In genomic region chr17:58498177-58498828, GRCh38 we compare ENCODE assay signal across 16 cellular contexts. TPM values are rescaled to one million over a fixed set of nuclear protein-coding genes. Genes with fewer than 3 reads are reported as not detected.
DNase-seq lines count a peak whose midpoint lies in the region; ATAC-seq and TF ChIP-seq lines count a peak whose summit lies in the region.
"Had no signal": no experiment of that assay in that cellular context is flagged by ENCODE, and none has a peak within 500 bp of the region (broad histone marks: within the 10 kb centered on the region; RNA-seq: fewer than 3 reads in every experiment).

No MANE protein-coding gene starts in this region.

- H3K36me3 ChIP-seq in Caco-2 (ENCODE audit: control insufficient read depth, insufficient read depth, low read length), result peaks cover 12% of the 10 kb centered on the region
- peaks cover 5 to 84% (median 19%) of the 10 kb centered on the region in 3 experiments for H3K36me3 ChIP-seq in naive thymus-derived CD4-positive, alpha-beta T cell (ENCODE audit: control insufficient read depth in 2 of 3, insufficient read depth in 3 of 3, low read length in 3 of 3)

- no peaks in the 10 kb centered on the region for H3K9me3 ChIP-seq in Caco-2
- H3K9me3 ChIP-seq in naive thymus-derived CD4-positive, alpha-beta T cell (ENCODE audit: control insufficient read depth in 2 of 3, low read length in 3 of 3), result no peaks in the 10 kb centered on the region
- H3K9me3 ChIP-seq: BLaER1 had no signal

- intact Hi-C loops in Caco-2 (cut with micrococcal nuclease; ENCODE audit: unreplicated experiment), result no loop called here
- intact Hi-C loops in naive thymus-derived CD4-positive, alpha-beta T cell (cut with micrococcal nuclease), result no loop called here

- H3K36me3 Mint-ChIP-seq in Caco-2 (ENCODE audit: insufficient read depth, unreplicated experiment), result peaks cover 82% of the 10 kb centered on the region
- peaks cover 67% of the 10 kb centered on the region for H3K36me3 Mint-ChIP-seq in effector memory CD8-positive, alpha-beta T cell (ENCODE audit: insufficient read depth)
- H3K36me3 Mint-ChIP-seq in naive thymus-derived CD4-positive, alpha-beta T cell, result peaks cover 20 to 52% (median 26%) of the 10 kb centered on the region in 5 donors

- peak overlapping the region; percentile 14 for H3K27ac Mint-ChIP-seq in Caco-2 (ENCODE audit: unreplicated experiment)
- H3K27ac Mint-ChIP-seq in effector memory CD8-positive, alpha-beta T cell, result peak overlapping the region; percentile 12 to 35
- peak overlapping the region in 5 of 9 donors; percentile 19 to 67 (median 32) for H3K27ac Mint-ChIP-seq in naive thymus-derived CD4-positive, alpha-beta T cell

- no peaks in the 10 kb centered on the region for H3K27me3 ChIP-seq in Caco-2 (replicated peaks; ENCODE audit: control insufficient read depth, insufficient read depth, low read length)
- H3K27me3 ChIP-seq in naive thymus-derived CD4-positive, alpha-beta T cell (ENCODE audit: control insufficient read depth in 2 of 2, insufficient read depth in 2 of 2, low read length in 2 of 2), result no peaks in the 10 kb centered on the region
- H3K27me3 ChIP-seq: BLaER1 had no signal

- BruUV-seq in Caco-2 (replicated peaks; lab: Mats Ljungman, UMichigan), result no TSS peak

- CTCF ChIA-PET in Caco-2 (lab: Charles Lee), result interaction anchor here (0.6 kb wide), 1 partner anchor 415 kb away, joined by 3 read pairs; no protein-coding TSS in a partner anchor
- CTCF ChIA-PET in naive thymus-derived CD4-positive, alpha-beta T cell (lab: Charles Lee), result no interaction called here

- H3K4me1 Mint-ChIP-seq in Caco-2 (ENCODE audit: low read depth, unreplicated experiment), result peaks cover 24% of the 10 kb centered on the region
- peaks cover 4 to 10% of the 10 kb centered on the region in 2 donors for H3K4me1 Mint-ChIP-seq in effector memory CD8-positive, alpha-beta T cell (ENCODE audit: low read depth in 2 of 2)
- H3K4me1 Mint-ChIP-seq in naive thymus-derived CD4-positive, alpha-beta T cell, result peaks cover 6 to 28% (median 14%) of the 10 kb centered on the region in 7 donors

- peak; percentile 9 for DNase-seq in DMS53 (lab: John Stamatoyannopoulos, UW)
- DNase-seq in DMS53 treated with DMSO at 0.1 percent for 48 hours (lab: John Stamatoyannopoulos, UW; ENCODE audit: unreplicated experiment), result no peak
- no peak for DNase-seq in Caco-2
- DNase-seq in effector memory CD8-positive, alpha-beta T cell, result no peak
- DNase-seq in naive thymus-derived CD4-positive, alpha-beta T cell, result no peak
- DNase-seq in SIG-M5 (lab: John Stamatoyannopoulos, UW), result no peak
- no peak for DNase-seq in activated CD4-positive, alpha-beta T cell treated with anti-CD3 and anti-CD28 coated beads for 1 hour
- no peak for DNase-seq in NOMO-1 (lab: John Stamatoyannopoulos, UW; ENCODE audit: unreplicated experiment in 2 of 2)
- DNase-seq: CD8-positive, alpha-beta memory T cell; DMS79; GM23248 had no signal

- no peak overlapping the region for H3K27ac ChIP-seq in naive thymus-derived CD4-positive, alpha-beta T cell (ENCODE audit: low read depth, low read length)
- H3K27ac ChIP-seq: 22Rv1, BLaER1, GM23248 had no signal

- no peaks in the 10 kb centered on the region for H3K27me3 Mint-ChIP-seq in Caco-2 (ENCODE audit: insufficient read depth, unreplicated experiment)
- H3K27me3 Mint-ChIP-seq in effector memory CD8-positive, alpha-beta T cell, result no peaks in the 10 kb centered on the region
- H3K27me3 Mint-ChIP-seq in naive thymus-derived CD4-positive, alpha-beta T cell, result no peaks in the 10 kb centered on the region
- H3K27me3 Mint-ChIP-seq: CD8-positive, alpha-beta memory T cell had no signal

- POLR2A ChIA-PET in Caco-2 (lab: Charles Lee), result interaction anchor here (0.6 to 0.7 kb wide), 3 partner anchors 17 to 205 kb away, joined by 3 to 8 read pairs (median 6); partner anchors contain the start of gene MTMR4
- POLR2A ChIA-PET in naive thymus-derived CD4-positive, alpha-beta T cell (lab: Charles Lee), result interaction anchor here (1.8 kb wide), 1 partner anchor 20 kb away, joined by 5 read pairs; no protein-coding TSS in a partner anchor

- no peak overlapping the region for H3K4me3 ChIP-seq in Caco-2 (ENCODE audit: low read depth, low read length)
- H3K4me3 ChIP-seq in naive thymus-derived CD4-positive, alpha-beta T cell (ENCODE audit: low read length), result no peak overlapping the region
- H3K4me3 ChIP-seq: BLaER1, GM12878, GM23248 had no signal

- peak overlapping the region; percentile 4 for H3K4me3 Mint-ChIP-seq in Caco-2 (ENCODE audit: unreplicated experiment)
- no peak overlapping the region for H3K4me3 Mint-ChIP-seq in effector memory CD8-positive, alpha-beta T cell
- H3K4me3 Mint-ChIP-seq in naive thymus-derived CD4-positive, alpha-beta T cell, result no peak overlapping the region
- H3K4me3 Mint-ChIP-seq: CD8-positive, alpha-beta memory T cell had no signal

- ATAC-seq in effector memory CD8-positive, alpha-beta T cell (replicated peaks), result no peak
- no peak for ATAC-seq in naive thymus-derived CD4-positive, alpha-beta T cell
- ATAC-seq: GM12878, HCT116 had no signal

- peaks cover 21% of the 10 kb centered on the region for H3K4me1 ChIP-seq in Caco-2
- H3K4me1 ChIP-seq in naive thymus-derived CD4-positive, alpha-beta T cell (ENCODE audit: control insufficient read depth in 2 of 2, insufficient read depth in 2 of 2, low read length in 2 of 2), result no peaks in the 10 kb centered on the region

- TF ChIP-seq CTCF in Caco-2 (IDR thresholded peaks at IDR 0.05; ENCODE audit: insufficient read depth in 1 of 2, low read depth in 1 of 2, low read length in 1 of 2, severe bottlenecking in 1 of 2, unreplicated experiment in 1 of 2), result no peak

- H3K9me3 Mint-ChIP-seq in Caco-2 (ENCODE audit: unreplicated experiment), result no peaks in the 10 kb centered on the region
- H3K9me3 Mint-ChIP-seq in effector memory CD8-positive, alpha-beta T cell, result no peaks in the 10 kb centered on the region
- peaks cover 0 to 3% (median 0%) of the 10 kb centered on the region in 11 donors for H3K9me3 Mint-ChIP-seq in naive thymus-derived CD4-positive, alpha-beta T cell
- H3K9me3 Mint-ChIP-seq: CD8-positive, alpha-beta memory T cell had no signal

RNA-seq across cellular contexts. Expression of gene HSF5, which starts 10.1 kb away (rescaled TPM):
- 0.98 and 1.1 TPM in 2 replicates for total RNA-seq in Caco-2 (2022)
- total RNA-seq in naive thymus-derived CD4-positive, alpha-beta T cell, result 1 to 10 TPM in 4 of 5 experiments, under 1 TPM in 1; 0.34 to 4.0 (median 3.1) TPM
- polyA plus RNA-seq in naive thymus-derived CD4-positive, alpha-beta T cell, result 1 to 10 TPM; 1.1 to 1.5 TPM
- total RNA-seq: G401, GM23248 had no signal
- polyA plus RNA-seq: GM23248 had no signal

RNA-seq across cellular contexts. Expression of gene MTMR4, which starts 16.1 kb away (rescaled TPM):
- total RNA-seq in Caco-2 (2022), result 62.6 and 73.6 TPM in 2 replicates
- total RNA-seq in naive thymus-derived CD4-positive, alpha-beta T cell, result 10 to 100 TPM; 44.2 to 71.3 (median 68.1) TPM
- 10 to 100 TPM; 19.4 to 23.0 TPM for polyA plus RNA-seq in naive thymus-derived CD4-positive, alpha-beta T cell
